1 cellular context compared by ENCODE assay signal in the genomic region with DNA sequence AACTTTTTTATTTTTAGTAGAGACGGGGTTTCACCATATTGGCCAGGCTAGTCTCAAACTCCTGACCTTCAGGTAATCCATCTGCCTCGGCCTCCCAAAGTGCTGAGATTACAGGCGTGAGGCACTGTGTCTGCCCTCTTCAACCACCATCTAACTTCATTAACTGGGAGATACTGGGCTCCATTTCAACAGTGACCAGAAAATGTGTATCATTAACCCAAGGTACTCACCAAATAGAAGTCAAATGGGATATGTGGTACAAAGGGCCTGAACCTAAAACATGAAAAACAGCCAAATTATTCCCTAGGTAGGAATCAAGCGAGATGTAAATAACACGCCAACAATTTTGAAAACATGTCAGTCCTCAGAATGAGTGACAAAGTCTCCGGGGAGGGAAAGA.
TF ChIP-seq lines count a peak whose summit lies in the region.

No MANE protein-coding gene starts in this region.

TF ChIP-seq in K562, 482 proteins besides CTCF, POLR2A, EP300 and RAD21:
- TF ChIP-seq, protein P1, sequence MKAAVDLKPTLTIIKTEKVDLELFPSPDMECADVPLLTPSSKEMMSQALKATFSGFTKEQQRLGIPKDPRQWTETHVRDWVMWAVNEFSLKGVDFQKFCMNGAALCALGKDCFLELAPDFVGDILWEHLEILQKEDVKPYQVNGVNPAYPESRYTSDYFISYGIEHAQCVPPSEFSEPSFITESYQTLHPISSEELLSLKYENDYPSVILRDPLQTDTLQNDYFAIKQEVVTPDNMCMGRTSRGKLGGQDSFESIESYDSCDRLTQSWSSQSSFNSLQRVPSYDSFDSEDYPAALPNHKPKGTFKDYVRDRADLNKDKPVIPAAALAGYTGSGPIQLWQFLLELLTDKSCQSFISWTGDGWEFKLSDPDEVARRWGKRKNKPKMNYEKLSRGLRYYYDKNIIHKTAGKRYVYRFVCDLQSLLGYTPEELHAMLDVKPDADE (conservative IDR thresholded peaks at IDR 0.05; ENCODE audit: control insufficient read depth, low read depth, low read length), result no peak
- TF ChIP-seq, protein P2, sequence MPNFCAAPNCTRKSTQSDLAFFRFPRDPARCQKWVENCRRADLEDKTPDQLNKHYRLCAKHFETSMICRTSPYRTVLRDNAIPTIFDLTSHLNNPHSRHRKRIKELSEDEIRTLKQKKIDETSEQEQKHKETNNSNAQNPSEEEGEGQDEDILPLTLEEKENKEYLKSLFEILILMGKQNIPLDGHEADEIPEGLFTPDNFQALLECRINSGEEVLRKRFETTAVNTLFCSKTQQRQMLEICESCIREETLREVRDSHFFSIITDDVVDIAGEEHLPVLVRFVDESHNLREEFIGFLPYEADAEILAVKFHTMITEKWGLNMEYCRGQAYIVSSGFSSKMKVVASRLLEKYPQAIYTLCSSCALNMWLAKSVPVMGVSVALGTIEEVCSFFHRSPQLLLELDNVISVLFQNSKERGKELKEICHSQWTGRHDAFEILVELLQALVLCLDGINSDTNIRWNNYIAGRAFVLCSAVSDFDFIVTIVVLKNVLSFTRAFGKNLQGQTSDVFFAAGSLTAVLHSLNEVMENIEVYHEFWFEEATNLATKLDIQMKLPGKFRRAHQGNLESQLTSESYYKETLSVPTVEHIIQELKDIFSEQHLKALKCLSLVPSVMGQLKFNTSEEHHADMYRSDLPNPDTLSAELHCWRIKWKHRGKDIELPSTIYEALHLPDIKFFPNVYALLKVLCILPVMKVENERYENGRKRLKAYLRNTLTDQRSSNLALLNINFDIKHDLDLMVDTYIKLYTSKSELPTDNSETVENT (CRISPR knock-in tag; IDR thresholded peaks at IDR 0.05), result no peak
- no peak for TF ChIP-seq RBM15 (IDR thresholded peaks at IDR 0.05; ENCODE audit: insufficient read depth, low read length)
- TF ChIP-seq ZNF583 (CRISPR knock-in tag; IDR thresholded peaks at IDR 0.05), result no peak
- no peak for TF ChIP-seq NFE2 (IDR thresholded peaks at IDR 0.05; ENCODE audit: low read depth)
- TF ChIP-seq, protein P3, sequence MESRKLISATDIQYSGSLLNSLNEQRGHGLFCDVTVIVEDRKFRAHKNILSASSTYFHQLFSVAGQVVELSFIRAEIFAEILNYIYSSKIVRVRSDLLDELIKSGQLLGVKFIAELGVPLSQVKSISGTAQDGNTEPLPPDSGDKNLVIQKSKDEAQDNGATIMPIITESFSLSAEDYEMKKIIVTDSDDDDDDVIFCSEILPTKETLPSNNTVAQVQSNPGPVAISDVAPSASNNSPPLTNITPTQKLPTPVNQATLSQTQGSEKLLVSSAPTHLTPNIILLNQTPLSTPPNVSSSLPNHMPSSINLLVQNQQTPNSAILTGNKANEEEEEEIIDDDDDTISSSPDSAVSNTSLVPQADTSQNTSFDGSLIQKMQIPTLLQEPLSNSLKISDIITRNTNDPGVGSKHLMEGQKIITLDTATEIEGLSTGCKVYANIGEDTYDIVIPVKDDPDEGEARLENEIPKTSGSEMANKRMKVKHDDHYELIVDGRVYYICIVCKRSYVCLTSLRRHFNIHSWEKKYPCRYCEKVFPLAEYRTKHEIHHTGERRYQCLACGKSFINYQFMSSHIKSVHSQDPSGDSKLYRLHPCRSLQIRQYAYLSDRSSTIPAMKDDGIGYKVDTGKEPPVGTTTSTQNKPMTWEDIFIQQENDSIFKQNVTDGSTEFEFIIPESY (CRISPR knock-in tag; IDR thresholded peaks at IDR 0.05), result 0 out of 2 replicates have a peak, but pooled peaks have one; percentile 9
- TF ChIP-seq EWSR1 (IDR thresholded peaks at IDR 0.05; ENCODE audit: borderline replicate concordance, low read depth, partially characterized antibody), result no peak
